2 cellular contexts compared by ENCODE assay signal in the genomic region with DNA sequence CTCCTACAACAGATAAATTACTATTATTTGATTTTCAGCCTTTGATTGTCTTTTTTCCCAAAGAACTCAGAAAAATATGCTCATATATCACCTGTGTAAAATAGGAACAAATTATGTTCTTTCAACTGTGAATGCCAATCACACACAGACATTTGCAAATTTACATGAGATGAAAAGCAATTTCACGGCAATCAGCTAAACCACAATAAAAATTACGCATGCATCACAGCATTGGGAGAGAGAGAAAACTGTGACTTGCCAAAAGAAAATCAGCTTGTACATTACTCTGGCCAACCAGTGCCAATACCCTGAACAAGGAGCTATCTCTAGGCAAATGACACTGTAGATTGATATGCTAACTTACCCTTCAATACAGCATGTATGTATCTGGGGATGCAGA.
TF ChIP-seq lines count a peak whose summit lies in the region.

No MANE protein-coding gene starts in this region.

TF ChIP-seq in GM23338, 12 proteins besides CTCF, POLR2A, EP300 and RAD21 (continued from another document):
- TF ChIP-seq, protein P1, sequence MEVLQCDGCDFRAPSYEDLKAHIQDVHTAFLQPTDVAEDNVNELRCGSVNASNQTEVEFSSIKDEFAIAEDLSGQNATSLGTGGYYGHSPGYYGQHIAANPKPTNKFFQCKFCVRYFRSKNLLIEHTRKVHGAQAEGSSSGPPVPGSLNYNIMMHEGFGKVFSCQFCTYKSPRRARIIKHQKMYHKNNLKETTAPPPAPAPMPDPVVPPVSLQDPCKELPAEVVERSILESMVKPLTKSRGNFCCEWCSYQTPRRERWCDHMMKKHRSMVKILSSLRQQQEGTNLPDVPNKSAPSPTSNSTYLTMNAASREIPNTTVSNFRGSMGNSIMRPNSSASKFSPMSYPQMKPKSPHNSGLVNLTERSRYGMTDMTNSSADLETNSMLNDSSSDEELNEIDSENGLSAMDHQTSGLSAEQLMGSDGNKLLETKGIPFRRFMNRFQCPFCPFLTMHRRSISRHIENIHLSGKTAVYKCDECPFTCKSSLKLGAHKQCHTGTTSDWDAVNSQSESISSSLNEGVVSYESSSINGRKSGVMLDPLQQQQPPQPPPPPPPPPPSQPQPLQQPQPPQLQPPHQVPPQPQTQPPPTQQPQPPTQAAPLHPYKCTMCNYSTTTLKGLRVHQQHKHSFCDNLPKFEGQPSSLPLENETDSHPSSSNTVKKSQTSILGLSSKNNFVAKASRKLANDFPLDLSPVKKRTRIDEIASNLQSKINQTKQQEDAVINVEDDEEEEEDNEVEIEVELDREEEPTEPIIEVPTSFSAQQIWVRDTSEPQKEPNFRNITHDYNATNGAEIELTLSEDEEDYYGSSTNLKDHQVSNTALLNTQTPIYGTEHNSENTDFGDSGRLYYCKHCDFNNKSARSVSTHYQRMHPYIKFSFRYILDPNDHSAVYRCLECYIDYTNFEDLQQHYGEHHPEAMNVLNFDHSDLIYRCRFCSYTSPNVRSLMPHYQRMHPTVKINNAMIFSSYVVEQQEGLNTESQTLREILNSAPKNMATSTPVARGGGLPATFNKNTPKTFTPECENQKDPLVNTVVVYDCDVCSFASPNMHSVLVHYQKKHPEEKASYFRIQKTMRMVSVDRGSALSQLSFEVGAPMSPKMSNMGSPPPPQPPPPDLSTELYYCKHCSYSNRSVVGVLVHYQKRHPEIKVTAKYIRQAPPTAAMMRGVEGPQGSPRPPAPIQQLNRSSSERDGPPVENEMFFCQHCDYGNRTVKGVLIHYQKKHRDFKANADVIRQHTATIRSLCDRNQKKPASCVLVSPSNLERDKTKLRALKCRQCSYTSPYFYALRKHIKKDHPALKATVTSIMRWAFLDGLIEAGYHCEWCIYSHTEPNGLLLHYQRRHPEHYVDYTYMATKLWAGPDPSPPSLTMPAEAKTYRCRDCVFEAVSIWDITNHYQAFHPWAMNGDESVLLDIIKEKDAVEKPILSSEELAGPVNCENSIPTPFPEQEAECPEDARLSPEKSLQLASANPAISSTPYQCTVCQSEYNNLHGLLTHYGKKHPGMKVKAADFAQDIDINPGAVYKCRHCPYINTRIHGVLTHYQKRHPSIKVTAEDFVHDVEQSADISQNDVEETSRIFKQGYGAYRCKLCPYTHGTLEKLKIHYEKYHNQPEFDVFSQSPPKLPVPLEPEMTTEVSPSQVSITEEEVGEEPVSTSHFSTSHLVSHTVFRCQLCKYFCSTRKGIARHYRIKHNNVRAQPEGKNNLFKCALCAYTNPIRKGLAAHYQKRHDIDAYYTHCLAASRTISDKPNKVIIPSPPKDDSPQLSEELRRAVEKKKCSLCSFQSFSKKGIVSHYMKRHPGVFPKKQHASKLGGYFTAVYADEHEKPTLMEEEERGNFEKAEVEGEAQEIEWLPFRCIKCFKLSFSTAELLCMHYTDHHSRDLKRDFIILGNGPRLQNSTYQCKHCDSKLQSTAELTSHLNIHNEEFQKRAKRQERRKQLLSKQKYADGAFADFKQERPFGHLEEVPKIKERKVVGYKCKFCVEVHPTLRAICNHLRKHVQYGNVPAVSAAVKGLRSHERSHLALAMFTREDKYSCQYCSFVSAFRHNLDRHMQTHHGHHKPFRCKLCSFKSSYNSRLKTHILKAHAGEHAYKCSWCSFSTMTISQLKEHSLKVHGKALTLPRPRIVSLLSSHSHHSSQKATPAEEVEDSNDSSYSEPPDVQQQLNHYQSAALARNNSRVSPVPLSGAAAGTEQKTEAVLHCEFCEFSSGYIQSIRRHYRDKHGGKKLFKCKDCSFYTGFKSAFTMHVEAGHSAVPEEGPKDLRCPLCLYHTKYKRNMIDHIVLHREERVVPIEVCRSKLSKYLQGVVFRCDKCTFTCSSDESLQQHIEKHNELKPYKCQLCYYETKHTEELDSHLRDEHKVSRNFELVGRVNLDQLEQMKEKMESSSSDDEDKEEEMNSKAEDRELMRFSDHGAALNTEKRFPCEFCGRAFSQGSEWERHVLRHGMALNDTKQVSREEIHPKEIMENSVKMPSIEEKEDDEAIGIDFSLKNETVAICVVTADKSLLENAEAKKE (CRISPR knock-in tag; IDR thresholded peaks at IDR 0.05): no peak
- no peak for TF ChIP-seq EZH2phosphoT487 (IDR thresholded peaks at IDR 0.05; ENCODE audit: unreplicated experiment)
- TF ChIP-seq NANOG (IDR thresholded peaks at IDR 0.05; ENCODE audit: borderline replicate concordance): no peak
- TF ChIP-seq STAT1 (IDR thresholded peaks at IDR 0.05; ENCODE audit: unreplicated experiment): no peak
- no peak for TF ChIP-seq POLR2AphosphoS5 (IDR thresholded peaks at IDR 0.05; ENCODE audit: low read depth)
- TF ChIP-seq, protein P2, sequence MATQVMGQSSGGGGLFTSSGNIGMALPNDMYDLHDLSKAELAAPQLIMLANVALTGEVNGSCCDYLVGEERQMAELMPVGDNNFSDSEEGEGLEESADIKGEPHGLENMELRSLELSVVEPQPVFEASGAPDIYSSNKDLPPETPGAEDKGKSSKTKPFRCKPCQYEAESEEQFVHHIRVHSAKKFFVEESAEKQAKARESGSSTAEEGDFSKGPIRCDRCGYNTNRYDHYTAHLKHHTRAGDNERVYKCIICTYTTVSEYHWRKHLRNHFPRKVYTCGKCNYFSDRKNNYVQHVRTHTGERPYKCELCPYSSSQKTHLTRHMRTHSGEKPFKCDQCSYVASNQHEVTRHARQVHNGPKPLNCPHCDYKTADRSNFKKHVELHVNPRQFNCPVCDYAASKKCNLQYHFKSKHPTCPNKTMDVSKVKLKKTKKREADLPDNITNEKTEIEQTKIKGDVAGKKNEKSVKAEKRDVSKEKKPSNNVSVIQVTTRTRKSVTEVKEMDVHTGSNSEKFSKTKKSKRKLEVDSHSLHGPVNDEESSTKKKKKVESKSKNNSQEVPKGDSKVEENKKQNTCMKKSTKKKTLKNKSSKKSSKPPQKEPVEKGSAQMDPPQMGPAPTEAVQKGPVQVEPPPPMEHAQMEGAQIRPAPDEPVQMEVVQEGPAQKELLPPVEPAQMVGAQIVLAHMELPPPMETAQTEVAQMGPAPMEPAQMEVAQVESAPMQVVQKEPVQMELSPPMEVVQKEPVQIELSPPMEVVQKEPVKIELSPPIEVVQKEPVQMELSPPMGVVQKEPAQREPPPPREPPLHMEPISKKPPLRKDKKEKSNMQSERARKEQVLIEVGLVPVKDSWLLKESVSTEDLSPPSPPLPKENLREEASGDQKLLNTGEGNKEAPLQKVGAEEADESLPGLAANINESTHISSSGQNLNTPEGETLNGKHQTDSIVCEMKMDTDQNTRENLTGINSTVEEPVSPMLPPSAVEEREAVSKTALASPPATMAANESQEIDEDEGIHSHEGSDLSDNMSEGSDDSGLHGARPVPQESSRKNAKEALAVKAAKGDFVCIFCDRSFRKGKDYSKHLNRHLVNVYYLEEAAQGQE (IDR thresholded peaks at IDR 0.05; ENCODE audit: unreplicated experiment): no peak
- TF ChIP-seq ZNF331 (CRISPR knock-in tag; IDR thresholded peaks at IDR 0.05; ENCODE audit: low read depth): no peak
- TF ChIP-seq, protein P3, sequence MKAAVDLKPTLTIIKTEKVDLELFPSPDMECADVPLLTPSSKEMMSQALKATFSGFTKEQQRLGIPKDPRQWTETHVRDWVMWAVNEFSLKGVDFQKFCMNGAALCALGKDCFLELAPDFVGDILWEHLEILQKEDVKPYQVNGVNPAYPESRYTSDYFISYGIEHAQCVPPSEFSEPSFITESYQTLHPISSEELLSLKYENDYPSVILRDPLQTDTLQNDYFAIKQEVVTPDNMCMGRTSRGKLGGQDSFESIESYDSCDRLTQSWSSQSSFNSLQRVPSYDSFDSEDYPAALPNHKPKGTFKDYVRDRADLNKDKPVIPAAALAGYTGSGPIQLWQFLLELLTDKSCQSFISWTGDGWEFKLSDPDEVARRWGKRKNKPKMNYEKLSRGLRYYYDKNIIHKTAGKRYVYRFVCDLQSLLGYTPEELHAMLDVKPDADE (IDR thresholded peaks at IDR 0.05): no peak
- no peak for TF ChIP-seq ZNF114 (CRISPR knock-in tag; IDR thresholded peaks at IDR 0.05)

TF ChIP-seq in WTC11, 78 proteins besides CTCF, POLR2A, EP300 and RAD21 (continued from another document):
- TF ChIP-seq, protein P4, sequence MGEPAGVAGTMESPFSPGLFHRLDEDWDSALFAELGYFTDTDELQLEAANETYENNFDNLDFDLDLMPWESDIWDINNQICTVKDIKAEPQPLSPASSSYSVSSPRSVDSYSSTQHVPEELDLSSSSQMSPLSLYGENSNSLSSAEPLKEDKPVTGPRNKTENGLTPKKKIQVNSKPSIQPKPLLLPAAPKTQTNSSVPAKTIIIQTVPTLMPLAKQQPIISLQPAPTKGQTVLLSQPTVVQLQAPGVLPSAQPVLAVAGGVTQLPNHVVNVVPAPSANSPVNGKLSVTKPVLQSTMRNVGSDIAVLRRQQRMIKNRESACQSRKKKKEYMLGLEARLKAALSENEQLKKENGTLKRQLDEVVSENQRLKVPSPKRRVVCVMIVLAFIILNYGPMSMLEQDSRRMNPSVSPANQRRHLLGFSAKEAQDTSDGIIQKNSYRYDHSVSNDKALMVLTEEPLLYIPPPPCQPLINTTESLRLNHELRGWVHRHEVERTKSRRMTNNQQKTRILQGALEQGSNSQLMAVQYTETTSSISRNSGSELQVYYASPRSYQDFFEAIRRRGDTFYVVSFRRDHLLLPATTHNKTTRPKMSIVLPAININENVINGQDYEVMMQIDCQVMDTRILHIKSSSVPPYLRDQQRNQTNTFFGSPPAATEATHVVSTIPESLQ (CRISPR knock-in tag; IDR thresholded peaks at IDR 0.05): no peak
- TF ChIP-seq TP53 (CRISPR knock-in tag; IDR thresholded peaks at IDR 0.05) (no peak), CREM (CRISPR knock-in tag; IDR thresholded peaks at IDR 0.05) (no peak), ZNF317 (CRISPR knock-in tag; IDR thresholded peaks at IDR 0.05; ENCODE audit: borderline replicate concordance, low read depth) (no peak), NFATC4 (CRISPR knock-in tag; IDR thresholded peaks at IDR 0.05) (no peak)
- TF ChIP-seq, protein P5, sequence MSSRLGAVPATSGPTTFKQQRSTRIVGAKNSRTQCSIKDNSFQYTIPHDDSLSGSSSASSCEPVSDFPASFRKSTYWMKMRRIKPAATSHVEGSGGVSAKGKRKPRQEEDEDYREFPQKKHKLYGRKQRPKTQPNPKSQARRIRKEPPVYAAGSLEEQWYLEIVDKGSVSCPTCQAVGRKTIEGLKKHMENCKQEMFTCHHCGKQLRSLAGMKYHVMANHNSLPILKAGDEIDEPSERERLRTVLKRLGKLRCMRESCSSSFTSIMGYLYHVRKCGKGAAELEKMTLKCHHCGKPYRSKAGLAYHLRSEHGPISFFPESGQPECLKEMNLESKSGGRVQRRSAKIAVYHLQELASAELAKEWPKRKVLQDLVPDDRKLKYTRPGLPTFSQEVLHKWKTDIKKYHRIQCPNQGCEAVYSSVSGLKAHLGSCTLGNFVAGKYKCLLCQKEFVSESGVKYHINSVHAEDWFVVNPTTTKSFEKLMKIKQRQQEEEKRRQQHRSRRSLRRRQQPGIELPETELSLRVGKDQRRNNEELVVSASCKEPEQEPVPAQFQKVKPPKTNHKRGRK (CRISPR knock-in tag; IDR thresholded peaks at IDR 0.05; ENCODE audit: borderline replicate concordance): no peak
- TF ChIP-seq, protein P6, sequence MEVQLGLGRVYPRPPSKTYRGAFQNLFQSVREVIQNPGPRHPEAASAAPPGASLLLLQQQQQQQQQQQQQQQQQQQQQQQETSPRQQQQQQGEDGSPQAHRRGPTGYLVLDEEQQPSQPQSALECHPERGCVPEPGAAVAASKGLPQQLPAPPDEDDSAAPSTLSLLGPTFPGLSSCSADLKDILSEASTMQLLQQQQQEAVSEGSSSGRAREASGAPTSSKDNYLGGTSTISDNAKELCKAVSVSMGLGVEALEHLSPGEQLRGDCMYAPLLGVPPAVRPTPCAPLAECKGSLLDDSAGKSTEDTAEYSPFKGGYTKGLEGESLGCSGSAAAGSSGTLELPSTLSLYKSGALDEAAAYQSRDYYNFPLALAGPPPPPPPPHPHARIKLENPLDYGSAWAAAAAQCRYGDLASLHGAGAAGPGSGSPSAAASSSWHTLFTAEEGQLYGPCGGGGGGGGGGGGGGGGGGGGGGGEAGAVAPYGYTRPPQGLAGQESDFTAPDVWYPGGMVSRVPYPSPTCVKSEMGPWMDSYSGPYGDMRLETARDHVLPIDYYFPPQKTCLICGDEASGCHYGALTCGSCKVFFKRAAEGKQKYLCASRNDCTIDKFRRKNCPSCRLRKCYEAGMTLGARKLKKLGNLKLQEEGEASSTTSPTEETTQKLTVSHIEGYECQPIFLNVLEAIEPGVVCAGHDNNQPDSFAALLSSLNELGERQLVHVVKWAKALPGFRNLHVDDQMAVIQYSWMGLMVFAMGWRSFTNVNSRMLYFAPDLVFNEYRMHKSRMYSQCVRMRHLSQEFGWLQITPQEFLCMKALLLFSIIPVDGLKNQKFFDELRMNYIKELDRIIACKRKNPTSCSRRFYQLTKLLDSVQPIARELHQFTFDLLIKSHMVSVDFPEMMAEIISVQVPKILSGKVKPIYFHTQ (CRISPR knock-in tag; IDR thresholded peaks at IDR 0.05): no peak
- TF ChIP-seq, protein P7, sequence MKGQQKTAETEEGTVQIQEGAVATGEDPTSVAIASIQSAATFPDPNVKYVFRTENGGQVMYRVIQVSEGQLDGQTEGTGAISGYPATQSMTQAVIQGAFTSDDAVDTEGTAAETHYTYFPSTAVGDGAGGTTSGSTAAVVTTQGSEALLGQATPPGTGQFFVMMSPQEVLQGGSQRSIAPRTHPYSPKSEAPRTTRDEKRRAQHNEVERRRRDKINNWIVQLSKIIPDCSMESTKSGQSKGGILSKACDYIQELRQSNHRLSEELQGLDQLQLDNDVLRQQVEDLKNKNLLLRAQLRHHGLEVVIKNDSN (CRISPR knock-in tag; IDR thresholded peaks at IDR 0.05): no peak
- TF ChIP-seq, protein P8, sequence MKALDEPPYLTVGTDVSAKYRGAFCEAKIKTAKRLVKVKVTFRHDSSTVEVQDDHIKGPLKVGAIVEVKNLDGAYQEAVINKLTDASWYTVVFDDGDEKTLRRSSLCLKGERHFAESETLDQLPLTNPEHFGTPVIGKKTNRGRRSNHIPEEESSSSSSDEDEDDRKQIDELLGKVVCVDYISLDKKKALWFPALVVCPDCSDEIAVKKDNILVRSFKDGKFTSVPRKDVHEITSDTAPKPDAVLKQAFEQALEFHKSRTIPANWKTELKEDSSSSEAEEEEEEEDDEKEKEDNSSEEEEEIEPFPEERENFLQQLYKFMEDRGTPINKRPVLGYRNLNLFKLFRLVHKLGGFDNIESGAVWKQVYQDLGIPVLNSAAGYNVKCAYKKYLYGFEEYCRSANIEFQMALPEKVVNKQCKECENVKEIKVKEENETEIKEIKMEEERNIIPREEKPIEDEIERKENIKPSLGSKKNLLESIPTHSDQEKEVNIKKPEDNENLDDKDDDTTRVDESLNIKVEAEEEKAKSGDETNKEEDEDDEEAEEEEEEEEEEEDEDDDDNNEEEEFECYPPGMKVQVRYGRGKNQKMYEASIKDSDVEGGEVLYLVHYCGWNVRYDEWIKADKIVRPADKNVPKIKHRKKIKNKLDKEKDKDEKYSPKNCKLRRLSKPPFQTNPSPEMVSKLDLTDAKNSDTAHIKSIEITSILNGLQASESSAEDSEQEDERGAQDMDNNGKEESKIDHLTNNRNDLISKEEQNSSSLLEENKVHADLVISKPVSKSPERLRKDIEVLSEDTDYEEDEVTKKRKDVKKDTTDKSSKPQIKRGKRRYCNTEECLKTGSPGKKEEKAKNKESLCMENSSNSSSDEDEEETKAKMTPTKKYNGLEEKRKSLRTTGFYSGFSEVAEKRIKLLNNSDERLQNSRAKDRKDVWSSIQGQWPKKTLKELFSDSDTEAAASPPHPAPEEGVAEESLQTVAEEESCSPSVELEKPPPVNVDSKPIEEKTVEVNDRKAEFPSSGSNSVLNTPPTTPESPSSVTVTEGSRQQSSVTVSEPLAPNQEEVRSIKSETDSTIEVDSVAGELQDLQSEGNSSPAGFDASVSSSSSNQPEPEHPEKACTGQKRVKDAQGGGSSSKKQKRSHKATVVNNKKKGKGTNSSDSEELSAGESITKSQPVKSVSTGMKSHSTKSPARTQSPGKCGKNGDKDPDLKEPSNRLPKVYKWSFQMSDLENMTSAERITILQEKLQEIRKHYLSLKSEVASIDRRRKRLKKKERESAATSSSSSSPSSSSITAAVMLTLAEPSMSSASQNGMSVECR (CRISPR knock-in tag; IDR thresholded peaks at IDR 0.05; ENCODE audit: borderline replicate concordance): no peak
